8 cellular contexts compared by ENCODE assay signal in the genomic region with DNA sequence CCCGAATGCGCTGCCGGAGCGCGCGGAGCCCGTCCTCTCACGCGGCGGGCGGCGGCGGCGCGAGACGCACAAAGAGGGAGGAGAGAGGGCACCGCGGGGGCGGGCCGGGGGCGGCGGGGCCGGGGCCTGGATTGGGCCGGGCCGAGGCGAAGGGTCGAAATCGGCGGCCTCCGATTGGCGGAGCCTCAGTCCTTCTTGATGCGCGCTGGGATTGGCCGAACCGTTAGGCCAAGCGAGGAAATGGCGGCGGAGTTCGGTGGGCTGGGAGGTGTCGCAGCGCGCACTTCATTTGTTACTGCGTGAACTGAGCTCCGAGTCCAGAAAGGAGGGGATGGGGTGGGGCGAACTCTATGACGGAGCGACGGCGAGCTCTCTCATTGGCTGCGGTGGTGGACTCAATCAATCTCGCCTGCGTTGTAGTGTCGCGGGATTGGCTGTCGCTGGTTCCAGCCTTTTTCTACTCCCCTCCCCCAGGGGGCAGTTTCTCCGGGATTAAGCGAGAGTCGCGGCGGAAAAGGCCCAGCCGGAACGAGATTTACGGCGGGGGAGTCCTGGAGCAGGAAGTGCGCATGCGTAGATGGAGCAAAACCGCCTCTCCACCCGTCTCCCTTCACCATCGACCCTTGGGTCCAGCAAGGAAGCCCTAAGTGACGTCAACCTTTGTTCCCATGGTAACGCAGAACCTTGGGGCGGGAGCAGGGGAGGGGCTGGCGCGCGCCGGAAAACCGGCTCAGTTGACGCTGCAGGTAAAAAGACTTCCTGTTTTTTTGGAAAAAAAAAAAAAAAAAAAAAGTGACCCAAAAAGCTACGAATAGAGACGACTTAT. TPM values are rescaled to one million over a fixed set of nuclear protein-coding genes. Genes with fewer than 3 reads are reported as not detected.
DNase-seq lines count a peak whose midpoint lies in the region; ATAC-seq, FAIRE-seq and TF ChIP-seq lines count a peak whose summit lies in the region.

A gene with protein sequence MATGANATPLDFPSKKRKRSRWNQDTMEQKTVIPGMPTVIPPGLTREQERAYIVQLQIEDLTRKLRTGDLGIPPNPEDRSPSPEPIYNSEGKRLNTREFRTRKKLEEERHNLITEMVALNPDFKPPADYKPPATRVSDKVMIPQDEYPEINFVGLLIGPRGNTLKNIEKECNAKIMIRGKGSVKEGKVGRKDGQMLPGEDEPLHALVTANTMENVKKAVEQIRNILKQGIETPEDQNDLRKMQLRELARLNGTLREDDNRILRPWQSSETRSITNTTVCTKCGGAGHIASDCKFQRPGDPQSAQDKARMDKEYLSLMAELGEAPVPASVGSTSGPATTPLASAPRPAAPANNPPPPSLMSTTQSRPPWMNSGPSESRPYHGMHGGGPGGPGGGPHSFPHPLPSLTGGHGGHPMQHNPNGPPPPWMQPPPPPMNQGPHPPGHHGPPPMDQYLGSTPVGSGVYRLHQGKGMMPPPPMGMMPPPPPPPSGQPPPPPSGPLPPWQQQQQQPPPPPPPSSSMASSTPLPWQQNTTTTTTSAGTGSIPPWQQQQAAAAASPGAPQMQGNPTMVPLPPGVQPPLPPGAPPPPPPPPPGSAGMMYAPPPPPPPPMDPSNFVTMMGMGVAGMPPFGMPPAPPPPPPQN (minus strand): TSS at position 70 of the 826 bp plus-strand sequence. CDS start 150 bp downstream, outside the sequence.

- no peak within 1 kb of the TSS for H2BK12ac ChIP-seq in trophoblast cell (ENCODE audit: low read length)

- peaks cover 14% of the 10 kb centered on the region for H3K79me2 ChIP-seq in trophoblast cell (ENCODE audit: control insufficient read depth, insufficient read depth, low read length, poor library complexity)

- peak within 1 kb of the TSS; percentile 90 for H3K18ac ChIP-seq in trophoblast cell (ENCODE audit: low read length)

- H4K8ac ChIP-seq in trophoblast cell (ENCODE audit: low read depth, low read length): peak within 1 kb of the TSS; percentile 97

- peak; percentile 83 for ATAC-seq in HG02798 (IDR thresholded peaks at IDR 0.05; ENCODE audit: poor library complexity, unreplicated experiment)

- DNase-seq in GM12891 (ENCODE audit: insufficient read length, low spot score): peak; percentile 84
- DNase-seq in NCI-H1436 (lab: John Stamatoyannopoulos, UW): peak; percentile 100
- peak; percentile 99 for DNase-seq in T follicular helper cell (ENCODE audit: low read depth)
- peak; percentile 99 to 100 (median 100) for DNase-seq in adrenal gland
- DNase-seq in cardiac septum (ENCODE audit: low spot score): peak; percentile 99
- peak; percentile 100 for DNase-seq in trophoblast cell
- peak; percentile 99 for DNase-seq in transverse colon

- peak within 1 kb of the TSS; percentile 99 for H3K4ac ChIP-seq in trophoblast cell (ENCODE audit: low read depth, low read length)

- H3K27ac ChIP-seq in adrenal gland (peak within 1 kb of the TSS; percentile 86 to 100 (median 99)), trophoblast cell (ENCODE audit: low read depth, low read length) (peak within 1 kb of the TSS; percentile 99), transverse colon (peak within 1 kb of the TSS; percentile 99 to 100 (median 100))

- peak within 1 kb of the TSS; percentile 99 for H3K9ac ChIP-seq in trophoblast cell (ENCODE audit: low read length)

- H2AFZ ChIP-seq in trophoblast cell (ENCODE audit: insufficient read depth, low read length, poor library complexity): peak within 1 kb of the TSS; percentile 66

- peak; percentile 92 for TF ChIP-seq POLR2A in GM12891 (IDR thresholded peaks at IDR 0.05; ENCODE audit: low read depth, low read length)
- TF ChIP-seq POLR2A in adrenal gland (IDR thresholded peaks at IDR 0.05): peak; percentile 91 to 99
- TF ChIP-seq POLR2A in transverse colon (IDR thresholded peaks at IDR 0.05): peak; percentile 97

- no peak within 1 kb of the TSS for H3K23ac ChIP-seq in trophoblast cell (ENCODE audit: low read length)

- peak within 1 kb of the TSS; percentile 71 for H3K4me2 ChIP-seq in trophoblast cell (ENCODE audit: low read length)

- TF ChIP-seq EP300 in transverse colon (IDR thresholded peaks at IDR 0.05; ENCODE audit: low read depth): no peak

- no peaks in the 10 kb centered on the region for H3K27me3 ChIP-seq in adrenal gland
- no peaks in the 10 kb centered on the region for H3K27me3 ChIP-seq in trophoblast cell (ENCODE audit: insufficient read depth, low read length)
- H3K27me3 ChIP-seq in transverse colon: no peaks in the 10 kb centered on the region

- peak within 1 kb of the TSS; percentile 88 for H4K12ac ChIP-seq in trophoblast cell (ENCODE audit: low read depth, low read length)

- 0 to 1% (median 0%) methylated on average over 16 to 80 of the region's 80 CpGs for WGBS in adrenal gland, 4 donors
- no CpG with 5 or more reads among the region's 80 CpGs for WGBS in trophoblast cell (ENCODE audit: extremely low coverage, insufficient coverage, insufficient read length)
- 1 to 2% methylated on average over 19 to 50 of the region's 80 CpGs for WGBS in transverse colon (ENCODE audit: low coverage in 1 of 2), 2 donors

- H3K36me3 ChIP-seq in adrenal gland (replicated peaks in 1 of 2) (peaks cover 0 to 34% of the 10 kb centered on the region in 2 donors), trophoblast cell (ENCODE audit: control insufficient read depth in 1 of 2, insufficient read depth in 2 of 2, low read length in 2 of 2) (peaks cover 10 to 25% of the 10 kb centered on the region in 2 experiments), transverse colon (peaks cover 0 to 30% (median 14%) of the 10 kb centered on the region in 4 donors)

- H3K79me1 ChIP-seq in trophoblast cell (ENCODE audit: low read length): peaks cover 10% of the 10 kb centered on the region

- H4K91ac ChIP-seq in trophoblast cell (ENCODE audit: low read depth, low read length): peak within 1 kb of the TSS; percentile 91

- peak within 1 kb of the TSS; percentile 86 for H2BK120ac ChIP-seq in trophoblast cell (ENCODE audit: insufficient read depth, low read length, poor library complexity)

- peak in 2 of 6 experiments; percentile 23 to 24 for TF ChIP-seq CTCF in adrenal gland (IDR thresholded peaks at IDR 0.05)
- TF ChIP-seq CTCF in transverse colon (IDR thresholded peaks at IDR 0.05): peak in 1 of 5 experiments; percentile 34

- in situ Hi-C loops in transverse colon (cut with MboI; ENCODE audit: low pct_ligation_motif_present in 1 of 4, low pct_unique_long_range_greater_than_20kb in 1 of 4, low sequenced_read_pairs in 3 of 4): no loop called here

- peaks cover 20 to 44% of the 10 kb centered on the region in 2 donors for H3K4me1 ChIP-seq in adrenal gland (replicated peaks in 1 of 2)
- H3K4me1 ChIP-seq in trophoblast cell (ENCODE audit: control insufficient read depth in 1 of 2, insufficient read depth in 2 of 2, low read length in 2 of 2): peaks cover 3 to 4% of the 10 kb centered on the region in 2 experiments
- H3K4me1 ChIP-seq in transverse colon: peaks cover 15 to 49% (median 21%) of the 10 kb centered on the region in 4 donors

- intact Hi-C loops in adrenal gland (cut with DNase I) (no loop called here), cardiac septum (cut with DNase I) (loop anchor here (1.0 kb wide), 1 partner anchor 34 kb away; a partner anchor contains a TSS), transverse colon (cut with DNase I; ENCODE audit: low total_unique reads) (no loop called here)

- H3K4me3 ChIP-seq in adrenal gland: peak within 1 kb of the TSS in 3 of 4 donors; percentile 61 to 97 (median 86)
- H3K4me3 ChIP-seq in trophoblast cell (ENCODE audit: low read depth, low read length): peak within 1 kb of the TSS; percentile 97
- peak within 1 kb of the TSS; percentile 94 to 99 (median 99) for H3K4me3 ChIP-seq in transverse colon

- H2BK5ac ChIP-seq in trophoblast cell (ENCODE audit: low read depth, low read length, poor library complexity): peak within 1 kb of the TSS; percentile 89

- peak within 1 kb of the TSS; percentile 49 for H2AK5ac ChIP-seq in trophoblast cell (ENCODE audit: low read length)

- peak; percentile 98 for FAIRE-seq in GM12891 (lab: Jason Lieb, UNC)

- no peaks in the 10 kb centered on the region for H3K9me3 ChIP-seq in adrenal gland (replicated peaks in 1 of 3)
- H3K9me3 ChIP-seq in trophoblast cell (ENCODE audit: insufficient read depth, low read depth, low read length): no peaks in the 10 kb centered on the region
- no peaks in the 10 kb centered on the region for H3K9me3 ChIP-seq in transverse colon

- H3K14ac ChIP-seq in trophoblast cell (ENCODE audit: low read length): peak within 1 kb of the TSS; percentile 79

TF ChIP-seq in GM12891, 5 proteins besides CTCF, POLR2A, EP300 and RAD21:
- TF ChIP-seq TAF1 (IDR thresholded peaks at IDR 0.05; ENCODE audit: low read depth, low read length) (peak; percentile 86), PAX5 (IDR thresholded peaks at IDR 0.05; ENCODE audit: insufficient read depth, low read length, severe bottlenecking) (no peak), SPI1 (IDR thresholded peaks at IDR 0.05; ENCODE audit: low read depth, low read length) (peak; percentile 90), POLR2AphosphoS5 (IDR thresholded peaks at IDR 0.05; ENCODE audit: low read depth, low read length) (peak; percentile 88)
TF ChIP-seq in GM12891: peak in this region for 3.

RNA-seq across cellular contexts. Expression of the gene that starts here (rescaled TPM):
- 141 TPM for polyA plus RNA-seq in GM12891 (2012; ENCODE audit: low read depth, missing spikeins)
- total RNA-seq in adrenal gland: 100 to 1,000 TPM; 109 to 395 (median 253) TPM
- 100 to 1,000 TPM; 150 to 197 (median 178) TPM for polyA plus RNA-seq in adrenal gland
- total RNA-seq in cardiac septum: 175 TPM
- 185 and 187 TPM in 2 replicates for polyA plus RNA-seq in trophoblast cell (2013)
- 100 to 1,000 TPM; 196 to 458 (median 377) TPM for total RNA-seq in transverse colon

Comparison
In these comparisons a context has a peak if more than half of its experiments do, and no peak if none do; other contexts are left out.
1. Peak in every context shown above with its lines: DNase-seq, ATAC-seq, H3K4me3 ChIP-seq and H3K27ac ChIP-seq.